11 cellular contexts compared by ENCODE assay signal in the genomic region with DNA sequence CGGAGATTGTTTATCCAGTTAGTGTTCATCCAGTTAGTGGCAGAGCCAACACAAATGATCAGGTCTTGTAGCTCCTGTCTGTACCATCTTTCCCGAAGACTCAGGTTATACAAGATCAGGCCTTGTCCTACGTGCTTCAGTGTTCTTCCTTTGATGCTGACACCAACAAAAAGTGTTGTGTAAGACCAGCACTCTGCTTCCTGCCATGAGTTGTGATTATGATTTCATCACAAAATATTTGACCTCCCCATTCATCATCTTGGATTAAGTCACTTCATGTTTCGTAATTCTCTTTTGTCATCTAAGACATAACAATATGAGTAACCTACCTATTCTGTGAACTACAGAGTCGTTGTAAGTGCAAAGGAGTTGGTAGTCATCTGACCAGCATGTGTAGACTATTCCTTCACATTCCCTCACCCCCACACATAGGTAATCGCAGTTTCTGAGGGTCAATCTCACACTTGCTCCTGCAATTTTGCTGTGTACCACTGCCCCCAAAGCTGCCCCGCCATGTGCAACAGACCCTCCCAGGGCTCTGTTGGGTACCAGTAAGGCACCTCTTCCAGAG.
A peak's percentile ranks its signal among the peaks of the same experiment; 100 is the strongest.
DNase-seq lines count a peak whose midpoint lies in the region; ATAC-seq, FAIRE-seq and TF ChIP-seq lines count a peak whose summit lies in the region.
"Had no signal": no experiment of that assay in that cellular context is flagged by ENCODE, and none has a peak within 500 bp of the region (broad histone marks: within the 10 kb centered on the region; RNA-seq: fewer than 3 reads in every experiment).

No MANE protein-coding gene starts in this region.

- H3K4me1 ChIP-seq in pancreas, result no peaks in the 10 kb centered on the region

- peaks cover 10% of the 10 kb centered on the region for H3K27me3 Mint-ChIP-seq in activated T-cell treated with anti-CD3 and anti-CD28 coated beads, Interleukin-2, amount 50 U/mL, for 4 hours (ENCODE audit: low read depth)

- TF ChIP-seq CTCF in pancreas (IDR thresholded peaks at IDR 0.05), result no peak

- intact Hi-C loops in pancreas (cut with DNase I), result no loop called here

- ATAC-seq in pancreas (peak in 3 of 4 donors; percentile 21 to 80 (median 22)), GM21515 (IDR thresholded peaks at IDR 0.05; ENCODE audit: unreplicated experiment) (no peak), HG03135 (IDR thresholded peaks at IDR 0.05; ENCODE audit: unreplicated experiment) (no peak)
- ATAC-seq in activated T-cell treated with anti-CD3 and anti-CD28 coated beads, Interleukin-2, amount 50 U/mL, for 4 hours, result no peak

- H3K36me3 Mint-ChIP-seq in activated T-cell treated with anti-CD3 and anti-CD28 coated beads, Interleukin-2, amount 50 U/mL, for 4 hours (ENCODE audit: insufficient read depth), result no peaks in the 10 kb centered on the region
- H3K36me3 Mint-ChIP-seq: memory B cell had no signal

- WGBS in pancreas, 2 donors, result 77 to 91% methylated on average over 7 of the region's 7 CpGs

- H3K9me3 Mint-ChIP-seq in activated T-cell treated with anti-CD3 and anti-CD28 coated beads, Interleukin-2, amount 50 U/mL, for 4 hours, result no peaks in the 10 kb centered on the region
- H3K9me3 Mint-ChIP-seq: central memory CD8-positive, alpha-beta T cell; memory B cell had no signal

- no peaks in the 10 kb centered on the region for H3K27me3 ChIP-seq in pancreas

- DNase-seq in EH (ENCODE audit: low read depth), result peak; percentile 91
- peak; percentile 79 to 96 for DNase-seq in NOMO-1 (lab: John Stamatoyannopoulos, UW; ENCODE audit: unreplicated experiment in 2 of 2)
- peak; percentile 78 for DNase-seq in dedifferentiated amniotic fluid mesenchymal stem cell (ENCODE audit: extremely low spot score)
- DNase-seq in pancreas, result no peak
- no peak for DNase-seq in activated T-cell treated with anti-CD3 and anti-CD28 coated beads, Interleukin-2, amount 50 U/mL, for 4 hours
- DNase-seq in COLO829 (ENCODE audit: low spot score), result no peak
- DNase-seq: Kasumi-1 had no signal

- H3K4me3 Mint-ChIP-seq in activated T-cell treated with anti-CD3 and anti-CD28 coated beads, Interleukin-2, amount 50 U/mL, for 4 hours, result no peak overlapping the region
- H3K4me3 Mint-ChIP-seq: central memory CD8-positive, alpha-beta T cell; memory B cell had no signal

- FAIRE-seq in pancreas (lab: Jason Lieb, UNC), result no peak

- H3K4me1 Mint-ChIP-seq in activated T-cell treated with anti-CD3 and anti-CD28 coated beads, Interleukin-2, amount 50 U/mL, for 4 hours (ENCODE audit: low read depth), result no peaks in the 10 kb centered on the region
- H3K4me1 Mint-ChIP-seq: central memory CD8-positive, alpha-beta T cell; memory B cell had no signal

- no peak overlapping the region for H3K4me3 ChIP-seq in pancreas

- H3K9me3 ChIP-seq in pancreas, result no peaks in the 10 kb centered on the region

- no peak overlapping the region for H3K27ac ChIP-seq in pancreas

- no peaks in the 10 kb centered on the region for H3K36me3 ChIP-seq in pancreas

Comparison
In these comparisons a context has a peak if more than half of its experiments do, and no peak if none do; other contexts are left out.
1. DNase-seq: peak in EH (single experiment), NOMO-1 (2 of 2) and dedifferentiated amniotic fluid mesenchymal stem cell (single experiment); none in pancreas (0 of 6), activated T-cell treated with anti-CD3 and anti-CD28 coated beads, Interleukin-2, amount 50 U/mL, for 4 hours (single experiment) and COLO829 (single experiment).
2. ATAC-seq: peak in pancreas (3 of 4); none in activated T-cell treated with anti-CD3 and anti-CD28 coated beads, Interleukin-2, amount 50 U/mL, for 4 hours (0 of 2), GM21515 (single experiment) and HG03135 (single experiment).